In the genomic region with DNA sequence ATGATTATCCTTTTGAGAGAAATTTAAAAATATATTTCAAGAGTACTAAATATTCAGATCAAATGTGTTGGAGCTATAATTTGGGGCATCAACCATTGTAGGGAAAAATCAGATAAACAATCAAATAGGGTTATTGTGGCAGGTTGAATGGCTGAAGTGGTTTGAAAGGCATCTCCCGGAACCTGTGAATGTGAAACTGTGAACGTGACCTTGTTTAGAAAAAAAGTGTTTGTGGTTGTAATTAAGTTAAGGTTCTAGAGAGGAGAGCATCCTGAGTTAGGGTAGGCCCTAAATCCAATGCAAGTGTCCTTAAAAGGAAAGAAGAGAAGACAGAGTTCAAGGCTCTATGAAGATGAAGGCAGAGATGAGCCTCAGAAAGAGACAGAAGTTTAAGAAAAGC, we compare ENCODE assay signal across 19 cellular contexts. TPM values are rescaled to one million over a fixed set of nuclear protein-coding genes. Genes with fewer than 3 reads are reported as not detected.
DNase-seq lines count a peak whose midpoint lies in the region; ATAC-seq and TF ChIP-seq lines count a peak whose summit lies in the region.
"Had no signal": no experiment of that assay in that cellular context is flagged by ENCODE, and none has a peak within 500 bp of the region (broad histone marks: within the 10 kb centered on the region; RNA-seq: fewer than 3 reads in every experiment).

No MANE protein-coding gene starts in this region.

- no peaks in the 10 kb centered on the region for H3K27me3 ChIP-seq in GM23338 (ENCODE audit: insufficient read depth)
- no peaks in the 10 kb centered on the region for H3K27me3 ChIP-seq in Karpas-422 (ENCODE audit: low read length)
- H3K27me3 ChIP-seq: BE2C had no signal

- H3K27ac ChIP-seq in GM23338 (ENCODE audit: low read depth): no peak overlapping the region; the same call in 1 of the 2 replicates
- H3K27ac ChIP-seq in Karpas-422 (ENCODE audit: low read length): no peak overlapping the region

- no peak overlapping the region for H3K4me2 ChIP-seq in GM23338
- H3K4me2 ChIP-seq in Karpas-422 (ENCODE audit: low read depth, low read length, poor library complexity, severe bottlenecking): no peak overlapping the region

- DNase-seq in activated CD4-positive, alpha-beta T cell treated with anti-CD3 and anti-CD28 coated beads for 36 hours: no peak
- DNase-seq in activated CD4-positive, alpha-beta T cell treated with anti-CD3 and anti-CD28 coated beads, Interleukin-2, amount 10 ng/mL, durations not matched to agents 7 days and 5 days: no peak
- DNase-seq in GM23338 (ENCODE audit: low spot score) (no peak), WTC11 (ENCODE audit: low spot score) (no peak), natural killer cell (no peak), Karpas-422 (no peak), SK-N-DZ (ENCODE audit: low spot score) (no peak), NCI-H2171 (lab: John Stamatoyannopoulos, UW) (no peak)
- DNase-seq: 8988T; BE2C; CD8-positive, alpha-beta T cell; DMS79 treated with DMSO at 0.1 percent for 48 hours; HFFc6; NCI-H187 treated with DMSO at 0.1 percent for 48 hours; NCI-H2171 treated with DMSO at 0.1 percent for 48 hours; NCI-H446 treated with DMSO at 0.1 percent for 48 hours; NCI-H748 treated with DMSO at 0.1 percent for 48 hours; RPMI8226; SIG-M5 had no signal

- H3K36me3 Mint-ChIP-seq in activated CD4-positive, alpha-beta T cell treated with anti-CD3 and anti-CD28 coated beads for 36 hours (ENCODE audit: low read depth): peaks cover 5% of the 10 kb centered on the region
- no peaks in the 10 kb centered on the region for H3K36me3 Mint-ChIP-seq in activated CD4-positive, alpha-beta T cell treated with anti-CD3 and anti-CD28 coated beads, Interleukin-2, amount 10 ng/mL, durations not matched to agents 7 days and 5 days (ENCODE audit: low read depth)
- peaks cover 8% of the 10 kb centered on the region; the same call in 2 of the 3 replicates for H3K36me3 Mint-ChIP-seq in GM23338 (ENCODE audit: low read depth)
- peaks cover 11% of the 10 kb centered on the region for H3K36me3 Mint-ChIP-seq in WTC11
- no peaks in the 10 kb centered on the region for H3K36me3 Mint-ChIP-seq in natural killer cell
- H3K36me3 Mint-ChIP-seq: CD8-positive, alpha-beta T cell had no signal

- H2AFZ ChIP-seq in GM23338 (no peak overlapping the region), Karpas-422 (ENCODE audit: low read length) (no peak overlapping the region)

- H3K36me3 ChIP-seq in GM23338 (ENCODE audit: insufficient read depth): no peaks in the 10 kb centered on the region
- H3K36me3 ChIP-seq in Karpas-422 (ENCODE audit: insufficient read depth, low read length): no peaks in the 10 kb centered on the region

- peaks cover 11% of the 10 kb centered on the region for H3K4me1 Mint-ChIP-seq in activated CD4-positive, alpha-beta T cell treated with anti-CD3 and anti-CD28 coated beads for 36 hours
- peaks cover 12% of the 10 kb centered on the region for H3K4me1 Mint-ChIP-seq in activated CD4-positive, alpha-beta T cell treated with anti-CD3 and anti-CD28 coated beads, Interleukin-2, amount 10 ng/mL, durations not matched to agents 7 days and 5 days
- H3K4me1 Mint-ChIP-seq in GM23338 (peaks cover 49% of the 10 kb centered on the region), WTC11 (peaks cover 58% of the 10 kb centered on the region), natural killer cell (peaks cover 33 to 35% of the 10 kb centered on the region in 2 donors)

- H3K9me3 Mint-ChIP-seq in activated CD4-positive, alpha-beta T cell treated with anti-CD3 and anti-CD28 coated beads for 36 hours (ENCODE audit: low read depth): no peaks in the 10 kb centered on the region
- H3K9me3 Mint-ChIP-seq in activated CD4-positive, alpha-beta T cell treated with anti-CD3 and anti-CD28 coated beads, Interleukin-2, amount 10 ng/mL, durations not matched to agents 7 days and 5 days: peaks cover 3% of the 10 kb centered on the region
- H3K9me3 Mint-ChIP-seq in GM23338 (peaks cover 3% of the 10 kb centered on the region; the same call in 1 of the 3 replicates), WTC11 (peaks cover 10% of the 10 kb centered on the region), natural killer cell (no peaks in the 10 kb centered on the region)
- H3K9me3 Mint-ChIP-seq: CD8-positive, alpha-beta T cell had no signal

- no peak overlapping the region for H3K27ac Mint-ChIP-seq in activated CD4-positive, alpha-beta T cell treated with anti-CD3 and anti-CD28 coated beads for 36 hours
- no peak overlapping the region for H3K27ac Mint-ChIP-seq in activated CD4-positive, alpha-beta T cell treated with anti-CD3 and anti-CD28 coated beads, Interleukin-2, amount 10 ng/mL, durations not matched to agents 7 days and 5 days
- H3K27ac Mint-ChIP-seq in GM23338: 0 out of 2 replicates have a peak overlapping the region, but pooled peaks have one; percentile 9
- peak overlapping the region; percentile 63 for H3K27ac Mint-ChIP-seq in WTC11
- H3K27ac Mint-ChIP-seq in natural killer cell: peak overlapping the region; percentile 50 to 89
- H3K27ac Mint-ChIP-seq: CD8-positive, alpha-beta T cell; HFFc6 had no signal

- H4K20me1 ChIP-seq in GM23338 (replicated peaks; ENCODE audit: insufficient read depth) (peaks cover 8% of the 10 kb centered on the region; the same call in 1 of the 2 replicates), Karpas-422 (ENCODE audit: insufficient read depth, low read depth, low read length) (no peaks in the 10 kb centered on the region)

- H3F3A ChIP-seq in GM23338 (replicated peaks; ENCODE audit: low read depth): no peaks in the 10 kb centered on the region

- H3K4me3 ChIP-seq in GM23338 (no peak overlapping the region), Karpas-422 (ENCODE audit: low read length) (no peak overlapping the region)

- H3K27me3 Mint-ChIP-seq in activated CD4-positive, alpha-beta T cell treated with anti-CD3 and anti-CD28 coated beads for 36 hours: no peaks in the 10 kb centered on the region
- H3K27me3 Mint-ChIP-seq in activated CD4-positive, alpha-beta T cell treated with anti-CD3 and anti-CD28 coated beads, Interleukin-2, amount 10 ng/mL, durations not matched to agents 7 days and 5 days: no peaks in the 10 kb centered on the region
- H3K27me3 Mint-ChIP-seq in GM23338 (ENCODE audit: insufficient read depth, low read depth, poor library complexity): peaks cover 4% of the 10 kb centered on the region
- H3K27me3 Mint-ChIP-seq in WTC11 (ENCODE audit: low read depth): no peaks in the 10 kb centered on the region
- no peaks in the 10 kb centered on the region for H3K27me3 Mint-ChIP-seq in natural killer cell (ENCODE audit: low read depth in 2 of 2)

- H3K9me2 ChIP-seq in GM23338 (ENCODE audit: insufficient read depth) (no peaks in the 10 kb centered on the region), Karpas-422 (replicated peaks; ENCODE audit: insufficient read depth, low read length) (no peaks in the 10 kb centered on the region; the same call in 1 of the 2 replicates)

- ATAC-seq in activated CD4-positive, alpha-beta T cell treated with anti-CD3 and anti-CD28 coated beads for 36 hours: peak; percentile 33
- ATAC-seq in GM23338: no peak
- ATAC-seq in WTC11: no peak
- peak; percentile 49 to 94 (median 85) for ATAC-seq in natural killer cell
- ATAC-seq: CD8-positive, alpha-beta T cell had no signal

- no peak overlapping the region for H3K4me3 Mint-ChIP-seq in activated CD4-positive, alpha-beta T cell treated with anti-CD3 and anti-CD28 coated beads for 36 hours
- no peak overlapping the region for H3K4me3 Mint-ChIP-seq in activated CD4-positive, alpha-beta T cell treated with anti-CD3 and anti-CD28 coated beads, Interleukin-2, amount 10 ng/mL, durations not matched to agents 7 days and 5 days
- no peak overlapping the region for H3K4me3 Mint-ChIP-seq in GM23338
- H3K4me3 Mint-ChIP-seq in WTC11: no peak overlapping the region
- H3K4me3 Mint-ChIP-seq in natural killer cell: peak overlapping the region; percentile 54
- H3K4me3 Mint-ChIP-seq: CD8-positive, alpha-beta T cell; HFFc6 had no signal

- intact Hi-C loops in activated CD4-positive, alpha-beta T cell treated with anti-CD3 and anti-CD28 coated beads for 36 hours (cut with DNase I, micrococcal nuclease): no loop called here
- intact Hi-C loops in natural killer cell (cut with micrococcal nuclease): no loop called here

- H3K4me1 ChIP-seq in GM23338 (ENCODE audit: insufficient read depth) (peaks cover 37% of the 10 kb centered on the region), Karpas-422 (ENCODE audit: low read length) (no peaks in the 10 kb centered on the region)
- H3K4me1 ChIP-seq: BE2C had no signal

- TF ChIP-seq CTCF in GM23338 (conservative IDR thresholded peaks at IDR 0.05; ENCODE audit: low read depth in 2 of 2): no peak
- TF ChIP-seq CTCF in WTC11 (IDR thresholded peaks at IDR 0.05): no peak
- no peak for TF ChIP-seq CTCF in natural killer cell (IDR thresholded peaks at IDR 0.05)

- H3K9me3 ChIP-seq in Karpas-422 (ENCODE audit: low read length): no peaks in the 10 kb centered on the region
- H3K9me3 ChIP-seq: BE2C had no signal

- POLR2A ChIA-PET in activated CD4-positive, alpha-beta T cell treated with anti-CD3 and anti-CD28 coated beads for 36 hours (lab: Charles Lee): no interaction called here
- POLR2A ChIA-PET in activated CD4-positive, alpha-beta T cell treated with anti-CD3 and anti-CD28 coated beads, Interleukin-2, amount 10 ng/mL, durations not matched to agents 7 days and 5 days (lab: Charles Lee): no interaction called here
- POLR2A ChIA-PET in WTC11 (lab: Charles Lee): no interaction called here

- H3K79me2 ChIP-seq in GM23338 (replicated peaks; ENCODE audit: insufficient read depth) (no peaks in the 10 kb centered on the region; the same call in 1 of the 2 replicates), Karpas-422 (ENCODE audit: low read length) (no peaks in the 10 kb centered on the region)

- CTCF ChIA-PET in activated CD4-positive, alpha-beta T cell treated with anti-CD3 and anti-CD28 coated beads for 36 hours (lab: Charles Lee): no interaction called here
- CTCF ChIA-PET in activated CD4-positive, alpha-beta T cell treated with anti-CD3 and anti-CD28 coated beads, Interleukin-2, amount 10 ng/mL, durations not matched to agents 7 days and 5 days (lab: Charles Lee): no interaction called here
- CTCF ChIA-PET in WTC11 (lab: Charles Lee): no interaction called here

- no peak overlapping the region for H3K9ac ChIP-seq in Karpas-422 (ENCODE audit: low read length)

TF ChIP-seq in WTC11, 78 proteins besides CTCF, POLR2A, EP300 and RAD21:
- no peak for TF ChIP-seq MXD4 (CRISPR knock-in tag; IDR thresholded peaks at IDR 0.05; ENCODE audit: borderline replicate concordance)

RNA-seq across cellular contexts. Expression of a gene that starts 37.4 kb away (rescaled TPM):
- total RNA-seq in activated CD4-positive, alpha-beta T cell treated with anti-CD3 and anti-CD28 coated beads for 36 hours: 10 to 100 TPM; 10.8 to 15.2 TPM
- 1 to 10 TPM; 2.6 to 3.2 TPM for total RNA-seq in activated CD4-positive, alpha-beta T cell treated with anti-CD3 and anti-CD28 coated beads, Interleukin-2, amount 10 ng/mL, durations not matched to agents 7 days and 5 days
- total RNA-seq in GM23338 (2014; rRNA removed; shearing (Covaris generic)): 73.9 and 75.3 TPM in 2 replicates
- polyA plus RNA-seq in GM23338 (2016; fragmentation: Nextera tagmentation; extraction: Ambion mirVana): 14.1 and 16.2 TPM in 2 replicates
- 40.5 to 48.3 TPM (median 47.9 TPM) in 3 replicates for total RNA-seq in WTC11 (2021)
- 10 to 100 TPM in 1 of 3 donors, 1 to 10 TPM in 2; 5.5 to 15.8 (median 8.2) TPM for total RNA-seq in natural killer cell
- total RNA-seq in Karpas-422 (2014; rRNA removed; shearing (Covaris generic); ENCODE audit: low replicate concordance): not detected in 2 replicates
- polyA plus RNA-seq in SK-N-DZ (2014; cell fraction: cytosol; rRNA removed): 51.7 and 53.5 TPM in 2 replicates
- polyA plus RNA-seq in SK-N-DZ (2014; cell fraction: nucleus; rRNA removed): 115 and 182 TPM in 2 replicates

Comparison
In these comparisons a context has a peak if more than half of its experiments do, and no peak if none do; other contexts are left out.
1. ATAC-seq: peak in activated CD4-positive, alpha-beta T cell treated with anti-CD3 and anti-CD28 coated beads for 36 hours (single experiment) and natural killer cell (3 of 3); none in GM23338 (single experiment) and WTC11 (single experiment).
2. H3K27ac Mint-ChIP-seq: peak in GM23338 (single experiment), WTC11 (single experiment) and natural killer cell (2 of 2); none in activated CD4-positive, alpha-beta T cell treated with anti-CD3 and anti-CD28 coated beads for 36 hours (single experiment) and activated CD4-positive, alpha-beta T cell treated with anti-CD3 and anti-CD28 coated beads, Interleukin-2, amount 10 ng/mL, durations not matched to agents 7 days and 5 days (single experiment).